Comparison of ENCODE assay signal across 18 cellular contexts in the genomic region with DNA sequence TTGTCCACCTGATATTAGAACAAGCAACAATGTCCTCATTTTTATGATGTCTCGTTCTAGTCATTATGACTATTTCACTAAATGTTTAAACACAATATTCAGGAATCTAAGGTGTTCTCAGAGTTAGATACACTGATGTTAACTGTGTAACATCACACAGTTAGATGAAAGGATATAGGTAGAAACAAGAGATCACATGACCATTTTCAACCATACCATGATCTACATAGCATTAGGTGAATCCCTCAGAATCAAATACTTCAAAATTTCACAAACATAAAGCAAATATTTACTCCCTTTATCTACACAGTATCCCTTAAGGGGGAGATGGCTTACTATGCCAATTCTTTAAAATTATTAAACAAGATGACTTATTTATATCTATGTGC.
DNase-seq lines count a peak whose midpoint lies in the region; ATAC-seq and TF ChIP-seq lines count a peak whose summit lies in the region.
"Had no signal": no experiment of that assay in that cellular context is flagged by ENCODE, and none has a peak within 500 bp of the region (broad histone marks: within the 10 kb centered on the region; RNA-seq: fewer than 3 reads in every experiment).

No MANE protein-coding gene starts in this region.

- no peaks in the 10 kb centered on the region for H3K27me3 Mint-ChIP-seq in type B pancreatic cell
- H3K27me3 Mint-ChIP-seq: CD4-positive, alpha-beta T cell had no signal

- peaks cover 5% of the 10 kb centered on the region for H3K4me1 Mint-ChIP-seq in type B pancreatic cell (ENCODE audit: unreplicated experiment)

- no peak overlapping the region for H3K4me3 Mint-ChIP-seq in type B pancreatic cell
- H3K4me3 Mint-ChIP-seq: CD4-positive, alpha-beta T cell had no signal

- H3K4me1 ChIP-seq in heart right ventricle = peaks cover 0 to 36% (median 7%) of the 10 kb centered on the region in 9 donors
- no peaks in the 10 kb centered on the region for H3K4me1 ChIP-seq in esophagus muscularis mucosa
- peaks cover 13% of the 10 kb centered on the region for H3K4me1 ChIP-seq in osteoblast (ENCODE audit: insufficient read depth, low read length)
- no peaks in the 10 kb centered on the region for H3K4me1 ChIP-seq in upper lobe of right lung

- no peak for ATAC-seq in heart right ventricle
- no peak for ATAC-seq in left ventricle myocardium superior
- no peak for ATAC-seq in upper lobe of right lung
- ATAC-seq: GM12878, PC-3 had no signal

- intact Hi-C loops in heart right ventricle (cut with DNase I) = loop anchor here in 1 of 10 donors (10.0 kb wide), 1 partner anchor 135 kb away; no protein-coding TSS in a partner anchor
- intact Hi-C loops in left ventricle myocardium superior (cut with micrococcal nuclease) = no loop called here
- intact Hi-C loops in esophagus muscularis mucosa (cut with DNase I) = no loop called here
- intact Hi-C loops in upper lobe of right lung (cut with DNase I) = no loop called here

- WGBS in heart right ventricle, 2 donors = 21 to 43% methylated on average over 1 of the region's 1 CpG
- WGBS in esophagus muscularis mucosa = 84% methylated on average over 1 of the region's 1 CpG

- H3K27me3 ChIP-seq in heart right ventricle (no peaks in the 10 kb centered on the region), esophagus muscularis mucosa (no peaks in the 10 kb centered on the region), osteoblast (ENCODE audit: insufficient read depth, low read length) (no peaks in the 10 kb centered on the region), upper lobe of right lung (no peaks in the 10 kb centered on the region)

- no peak for TF ChIP-seq CTCF in heart right ventricle (IDR thresholded peaks at IDR 0.05)
- no peak for TF ChIP-seq CTCF in esophagus muscularis mucosa (IDR thresholded peaks at IDR 0.05)
- no peak for TF ChIP-seq CTCF in osteoblast (IDR thresholded peaks at IDR 0.05; ENCODE audit: extremely low read depth, low read depth, low read length)
- no peak for TF ChIP-seq CTCF in upper lobe of right lung (IDR thresholded peaks at IDR 0.05)
- no peak for TF ChIP-seq CTCF in type B pancreatic cell (conservative IDR thresholded peaks at IDR 0.05)

- H3K79me2 ChIP-seq in osteoblast (ENCODE audit: insufficient read depth, low read length) = no peaks in the 10 kb centered on the region

- H3K9me3 ChIP-seq in heart right ventricle (peaks cover 0 to 8% (median 0%) of the 10 kb centered on the region in 11 donors), esophagus muscularis mucosa (no peaks in the 10 kb centered on the region), osteoblast (ENCODE audit: low read depth, low read length) (no peaks in the 10 kb centered on the region), upper lobe of right lung (no peaks in the 10 kb centered on the region)

- H3K36me3 ChIP-seq in heart right ventricle (no peaks in the 10 kb centered on the region), esophagus muscularis mucosa (no peaks in the 10 kb centered on the region), osteoblast (ENCODE audit: insufficient read depth, low read length) (no peaks in the 10 kb centered on the region), upper lobe of right lung (no peaks in the 10 kb centered on the region)

- no peaks in the 10 kb centered on the region for H3K36me3 Mint-ChIP-seq in type B pancreatic cell

- H3K27ac Mint-ChIP-seq in type B pancreatic cell = no peak overlapping the region
- H3K27ac Mint-ChIP-seq: CD4-positive, alpha-beta T cell had no signal

- H4K20me1 ChIP-seq in osteoblast (ENCODE audit: insufficient read depth, low read length) = no peaks in the 10 kb centered on the region

- H3K9me3 Mint-ChIP-seq in type B pancreatic cell = peaks cover 5% of the 10 kb centered on the region
- H3K9me3 Mint-ChIP-seq: CD4-positive, alpha-beta T cell had no signal

- DNase-seq in heart right ventricle (no peak), left ventricle myocardium superior (no peak), esophagus muscularis mucosa (ENCODE audit: extremely low spot score) (no peak), osteoblast (ENCODE audit: insufficient read length, low spot score, missing footprints) (no peak), upper lobe of right lung (no peak), UCSD-AML1 (lab: John Stamatoyannopoulos, UW; ENCODE audit: unreplicated experiment) (no peak), type B pancreatic cell (ENCODE audit: extremely low spot score, unreplicated experiment) (no peak), NCI-H510A treated with DMSO at 0.1 percent for 48 hours (lab: John Stamatoyannopoulos, UW) (no peak)
- DNase-seq: CD4-positive, alpha-beta T cell; KBM-7; NCI-H1105 treated with DMSO at 0.1 percent for 48 hours; NCI-H1694; NCI-H2107; NCI-H524; NCI-H82; PC-3; RPMI8226 had no signal

- peak overlapping the region; percentile 64 for H3K4me2 ChIP-seq in osteoblast (ENCODE audit: insufficient read depth, low read length)

- H3K4me3 ChIP-seq in heart right ventricle (peak overlapping the region; percentile 1 to 59 (median 49)), esophagus muscularis mucosa (peak overlapping the region in 3 of 4 donors; percentile 19 to 31 (median 28)), osteoblast (ENCODE audit: insufficient read depth, low read length) (no peak overlapping the region), upper lobe of right lung (peak overlapping the region; percentile 4)
- H3K4me3 ChIP-seq: GM12878 had no signal

- no peak for TF ChIP-seq POLR2A in esophagus muscularis mucosa (IDR thresholded peaks at IDR 0.05; ENCODE audit: low read depth)

- no peak overlapping the region for H2AFZ ChIP-seq in osteoblast (ENCODE audit: low read length)

- TF ChIP-seq EP300 in esophagus muscularis mucosa (IDR thresholded peaks at IDR 0.05) = no peak

- peak overlapping the region; percentile 23 to 86 (median 74) for H3K27ac ChIP-seq in heart right ventricle
- peak overlapping the region in 2 of 4 donors; percentile 53 to 55 for H3K27ac ChIP-seq in esophagus muscularis mucosa (replicated peaks in 1 of 4)
- peak overlapping the region; percentile 81 for H3K27ac ChIP-seq in osteoblast (ENCODE audit: low read depth, low read length)
- H3K27ac ChIP-seq in upper lobe of right lung = no peak overlapping the region
